ENCODE assay signal across 8 cellular contexts in the genomic region with DNA sequence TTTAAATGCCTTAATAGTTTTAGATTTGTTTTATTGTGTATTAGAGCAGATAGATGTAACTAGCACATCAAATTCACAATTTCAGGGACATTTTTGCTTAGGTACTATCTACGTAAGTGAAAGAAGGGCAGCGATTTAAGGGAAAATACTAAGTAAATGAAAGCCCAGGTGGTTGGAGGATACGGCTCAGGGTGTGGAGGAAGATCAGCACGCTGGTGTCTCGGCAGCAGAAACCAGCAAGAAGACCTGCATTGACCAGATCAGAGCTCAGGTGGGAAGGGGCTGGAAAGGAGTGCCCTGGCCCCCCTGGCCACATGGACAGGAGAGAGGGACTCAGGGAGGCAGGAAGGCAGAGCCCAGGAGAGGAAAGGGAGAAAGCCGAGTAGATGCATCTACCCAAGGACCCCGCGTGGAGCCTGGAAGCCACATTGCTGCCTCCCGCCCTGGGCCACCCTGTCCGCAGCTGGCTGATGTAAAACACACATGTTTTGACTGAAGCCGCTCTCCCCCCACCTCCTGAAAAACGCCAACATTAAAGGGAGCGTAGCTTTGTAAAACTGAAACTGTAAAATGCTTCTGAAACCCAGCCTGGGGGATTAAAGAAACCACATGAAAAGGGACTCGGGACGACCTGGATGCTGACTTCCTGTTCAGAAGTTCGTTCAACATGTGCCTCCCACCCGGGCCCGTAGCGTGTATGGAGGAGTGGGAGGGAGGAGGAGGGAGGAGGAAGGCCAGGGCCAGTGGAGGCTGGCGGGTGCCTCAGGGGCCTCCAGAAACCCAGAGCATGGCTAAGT.
DNase-seq lines count a peak whose midpoint lies in the region; ATAC-seq, FAIRE-seq and TF ChIP-seq lines count a peak whose summit lies in the region.

No MANE protein-coding gene starts in this region.

- no peaks in the 10 kb centered on the region for H3K36me3 Mint-ChIP-seq in T-helper 1 cell treated with Interleukin-12 subunit alpha and Interleukin-12 subunit beta and Interleukin-4 antibody, amounts not matched to agents 30 μg/mL and 1 μg/mL, for 36 hours (ENCODE audit: low read depth)

- H3K9me3 Mint-ChIP-seq in T-helper 1 cell treated with Interleukin-12 subunit alpha and Interleukin-12 subunit beta and Interleukin-4 antibody, amounts not matched to agents 30 μg/mL and 1 μg/mL, for 36 hours = no peaks in the 10 kb centered on the region

- H3K36me3 ChIP-seq in BLaER1 treated with 17β-estradiol and CSF1 and Interleukin-3, amounts not matched to agents 10 nM and 100 nM = no peaks in the 10 kb centered on the region

- TF ChIP-seq CTCF in D721Med (IDR thresholded peaks at IDR 0.05; ENCODE audit: insufficient read depth, missing control alignments) = no peak

- H3K9ac ChIP-seq in BLaER1 treated with 17β-estradiol and CSF1 and Interleukin-3, amounts not matched to agents 10 nM and 100 nM = peak overlapping the region; percentile 1 to 69 (median 30); a peak in 16 of 22 replicates

- H4K20me1 ChIP-seq in BLaER1 treated with 17β-estradiol and CSF1 and Interleukin-3, amounts not matched to agents 10 nM and 100 nM = peaks cover 0 to 40% (median 15%) of the 10 kb centered on the region in 11 experiments; a peak in 13 of 22 replicates

- H3K27ac Mint-ChIP-seq in T-helper 1 cell treated with Interleukin-12 subunit alpha and Interleukin-12 subunit beta and Interleukin-4 antibody, amounts not matched to agents 30 μg/mL and 1 μg/mL, for 36 hours = peak overlapping the region; percentile 47

- H3K4me1 Mint-ChIP-seq in T-helper 1 cell treated with Interleukin-12 subunit alpha and Interleukin-12 subunit beta and Interleukin-4 antibody, amounts not matched to agents 30 μg/mL and 1 μg/mL, for 36 hours (ENCODE audit: low read depth) = peaks cover 28% of the 10 kb centered on the region

- no peaks in the 10 kb centered on the region for H3K9me3 ChIP-seq in BLaER1 treated with 17β-estradiol and CSF1 and Interleukin-3, amounts not matched to agents 10 nM and 100 nM (replicated peaks in 1 of 11)

- H3K4me1 ChIP-seq in BLaER1 treated with 17β-estradiol and CSF1 and Interleukin-3, amounts not matched to agents 10 nM and 100 nM = peaks cover 24 to 60% (median 53%) of the 10 kb centered on the region in 10 experiments

- H3K27ac ChIP-seq in BLaER1 treated with 17β-estradiol and CSF1 and Interleukin-3, amounts not matched to agents 10 nM and 100 nM = peak overlapping the region in 6 of 11 experiments; percentile 5 to 53 (median 28); a peak in 8 of 22 replicates

- DNase-seq in hepatic stellate cell (ENCODE audit: low spot score) (peak; percentile 57), NCI-H1105 treated with DMSO at 0.1 percent for 48 hours (lab: John Stamatoyannopoulos, UW) (no peak), KG1 (lab: John Stamatoyannopoulos, UW) (no peak), D721Med (ENCODE audit: insufficient read length, low spot score) (no peak), NCI-H187 treated with DMSO at 0.1 percent for 48 hours (lab: John Stamatoyannopoulos, UW) (no peak)

- no peak for FAIRE-seq in D721Med (lab: Jason Lieb, UNC)

- H3K27me3 ChIP-seq in BLaER1 treated with 17β-estradiol and CSF1 and Interleukin-3, amounts not matched to agents 10 nM and 100 nM = peaks cover 47 to 77% (median 58%) of the 10 kb centered on the region in 11 experiments

- peak overlapping the region; percentile 53 for H3K4me3 Mint-ChIP-seq in T-helper 1 cell treated with Interleukin-12 subunit alpha and Interleukin-12 subunit beta and Interleukin-4 antibody, amounts not matched to agents 30 μg/mL and 1 μg/mL, for 36 hours

- peak overlapping the region; percentile 70 to 92 (median 81) for H3K4me2 ChIP-seq in BLaER1 treated with 17β-estradiol and CSF1 and Interleukin-3, amounts not matched to agents 10 nM and 100 nM

- peak overlapping the region in 7 of 10 experiments; percentile 0 to 46 (median 15); a peak in 6 of 20 replicates for H3K4me3 ChIP-seq in BLaER1 treated with 17β-estradiol and CSF1 and Interleukin-3, amounts not matched to agents 10 nM and 100 nM

- peak; percentile 62 for ATAC-seq in GM21717 (IDR thresholded peaks at IDR 0.05; ENCODE audit: unreplicated experiment)

- peaks cover 60% of the 10 kb centered on the region for H3K27me3 Mint-ChIP-seq in T-helper 1 cell treated with Interleukin-12 subunit alpha and Interleukin-12 subunit beta and Interleukin-4 antibody, amounts not matched to agents 30 μg/mL and 1 μg/mL, for 36 hours (ENCODE audit: low read depth)
